ENCODE assay signal across 21 cellular contexts in the genomic region with DNA sequence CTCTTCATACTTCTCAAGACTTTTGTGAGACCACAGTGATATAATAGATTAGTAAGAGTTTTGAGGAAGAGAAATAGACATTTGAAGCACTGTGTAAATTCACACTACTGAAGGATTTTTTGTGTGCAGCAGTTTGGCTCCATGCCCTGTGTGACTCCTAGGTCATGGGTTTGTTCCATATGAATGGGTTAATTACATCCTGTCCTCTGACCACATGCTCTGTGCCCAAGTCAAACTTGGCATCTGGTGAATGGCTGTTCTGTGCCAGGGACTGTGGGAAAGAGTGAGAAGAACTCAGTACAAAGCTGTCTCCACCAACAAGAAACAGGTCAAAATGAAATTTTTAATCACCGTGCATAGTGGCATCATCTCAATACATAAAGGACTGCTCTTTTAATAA.
"Had no signal": no experiment of that assay in that cellular context is flagged by ENCODE, and none has a peak within 500 bp of the region (broad histone marks: within the 10 kb centered on the region; RNA-seq: fewer than 3 reads in every experiment).

No MANE protein-coding gene starts in this region.

- H3K9me3 Mint-ChIP-seq: activated CD4-positive, alpha-beta T cell treated with anti-CD3 and anti-CD28 coated beads, Interleukin-2, amount 10 ng/mL, durations not matched to agents 24 days and 14 days; activated naive CD8-positive, alpha-beta T cell treated with anti-CD3 and anti-CD28 coated beads for 36 hours; activated T-cell treated with anti-CD3 and anti-CD28 coated beads, Interleukin-2, amount 50 U/mL, for 72 hours; central memory CD8-positive, alpha-beta T cell; WTC11 had no signal

- H3K36me3 Mint-ChIP-seq: activated naive CD8-positive, alpha-beta T cell treated with anti-CD3 and anti-CD28 coated beads for 36 hours; brain; WTC11 had no signal

- H3K27ac Mint-ChIP-seq: activated CD4-positive, alpha-beta T cell treated with anti-CD3 and anti-CD28 coated beads, Interleukin-2, amount 10 ng/mL, durations not matched to agents 24 days and 14 days; activated naive CD8-positive, alpha-beta T cell treated with anti-CD3 and anti-CD28 coated beads for 36 hours; activated T-cell treated with anti-CD3 and anti-CD28 coated beads, Interleukin-2, amount 50 U/mL, for 72 hours; brain; nephron; WTC11 had no signal

- H3K36me3 ChIP-seq: esophagus squamous epithelium, tibial artery had no signal

- H3K4me3 Mint-ChIP-seq: activated CD4-positive, alpha-beta T cell treated with anti-CD3 and anti-CD28 coated beads, Interleukin-2, amount 10 ng/mL, durations not matched to agents 24 days and 14 days; activated naive CD8-positive, alpha-beta T cell treated with anti-CD3 and anti-CD28 coated beads for 36 hours; activated T-cell treated with anti-CD3 and anti-CD28 coated beads, Interleukin-2, amount 50 U/mL, for 72 hours; central memory CD8-positive, alpha-beta T cell; nephron; WTC11 had no signal

- H3K27me3 Mint-ChIP-seq: brain had no signal

- DNase-seq: activated CD4-positive, alpha-beta T cell treated with anti-CD3 and anti-CD28 coated beads, Interleukin-2, amount 10 ng/mL, durations not matched to agents 24 days and 14 days; activated CD8-positive, alpha-beta memory T cell treated with anti-CD3 and anti-CD28 coated beads, Interleukin-2, amount 50 U/mL, for 48 hours; activated naive CD8-positive, alpha-beta T cell treated with anti-CD3 and anti-CD28 coated beads for 36 hours; activated T-cell treated with anti-CD3 and anti-CD28 coated beads, Interleukin-2, amount 50 U/mL, for 72 hours; effector CD4-positive, alpha-beta T cell; esophagus squamous epithelium; left ventricle myocardium superior; mesenchymal stem cell; nucleus accumbens; right cardiac atrium; stimulated activated CD4-positive, alpha-beta T cell treated with anti-CD3 and anti-CD28 coated beads, Interleukin-15, amount 100 ng/mL, for 24 hours; stimulated activated CD4-positive, alpha-beta T cell treated with anti-CD3 and anti-CD28 coated beads, Interleukin-4, amount 100 ng/mL, for 1 hour; stimulated activated naive CD4-positive, alpha-beta T cell; tibial artery had no signal

- H3K4me1 ChIP-seq: esophagus squamous epithelium, tibial artery had no signal

- H3K4me3 ChIP-seq: coronary artery, esophagus squamous epithelium, skin epidermis, tibial artery had no signal

- H3K27ac ChIP-seq: coronary artery, esophagus squamous epithelium, skin epidermis, tibial artery had no signal

- H3K4me1 Mint-ChIP-seq: activated CD4-positive, alpha-beta T cell treated with anti-CD3 and anti-CD28 coated beads, Interleukin-2, amount 10 ng/mL, durations not matched to agents 24 days and 14 days; activated naive CD8-positive, alpha-beta T cell treated with anti-CD3 and anti-CD28 coated beads for 36 hours; central memory CD8-positive, alpha-beta T cell; nephron had no signal

- FAIRE-seq: urothelium cell line had no signal

- ATAC-seq: activated T-cell treated with anti-CD3 and anti-CD28 coated beads, Interleukin-2, amount 50 U/mL, for 72 hours; left ventricle myocardium superior; right cardiac atrium; WTC11 had no signal

- H3K9me3 ChIP-seq: esophagus squamous epithelium, tibial artery had no signal
